In the genomic region with DNA sequence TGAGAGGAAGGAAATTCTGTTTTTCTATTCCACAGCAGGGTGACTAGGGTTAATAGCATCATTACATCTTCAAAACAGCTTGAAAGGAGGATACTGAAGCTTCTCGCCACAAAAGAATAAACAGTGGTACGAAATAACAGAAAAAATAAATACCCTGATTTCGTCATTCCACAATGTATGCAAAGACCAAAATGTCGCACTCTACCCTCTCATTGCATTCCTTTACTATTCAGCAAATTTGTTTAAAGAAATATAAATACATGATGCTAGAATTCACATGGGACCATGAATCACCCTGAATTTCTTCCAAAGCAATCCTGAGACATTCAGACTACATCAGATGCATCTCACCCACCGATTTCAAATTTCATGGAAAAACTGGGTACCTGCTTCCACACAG, we compare ENCODE assay signal across 20 cellular contexts.
A peak's percentile ranks its signal among the peaks of the same experiment; 100 is the strongest.
DNase-seq lines count a peak whose midpoint lies in the region; TF ChIP-seq lines count a peak whose summit lies in the region.
"Had no signal": no experiment of that assay in that cellular context is flagged by ENCODE, and none has a peak within 500 bp of the region (broad histone marks: within the 10 kb centered on the region; RNA-seq: fewer than 3 reads in every experiment).

No MANE protein-coding gene starts in this region.

- POLR2A ChIA-PET in AG04450 (lab: Yijun Ruan, JAX), result interaction anchor here (0.8 kb wide), 1 partner anchor 16 kb away, joined by 3 read pairs; no protein-coding TSS in a partner anchor

- H3K27me3 Mint-ChIP-seq in Calu3 (ENCODE audit: unreplicated experiment), result peaks cover 91% of the 10 kb centered on the region

- H3K9me3 ChIP-seq in AG04450 (ENCODE audit: control insufficient read depth, insufficient read depth, low read length), result peaks cover 19% of the 10 kb centered on the region
- H3K9me3 ChIP-seq: BE2C had no signal

- no peak overlapping the region for H3K4me3 ChIP-seq in AG04450 (ENCODE audit: low read depth, low read length)
- H3K4me3 ChIP-seq in astrocyte of the spinal cord (ENCODE audit: low read depth, low read length), result no peak overlapping the region
- no peak overlapping the region for H3K4me3 ChIP-seq in choroid plexus epithelial cell (ENCODE audit: low read depth, low read length)
- H3K4me3 ChIP-seq: A549, BLaER1 had no signal

- H3K27ac Mint-ChIP-seq in Calu3 (ENCODE audit: unreplicated experiment), result no peak overlapping the region
- H3K27ac Mint-ChIP-seq: CD4-positive, alpha-beta memory T cell; CD4-positive, CD25-positive, alpha-beta regulatory T cell; CD8-positive, alpha-beta memory T cell had no signal

- H3K27ac ChIP-seq in AG04450 (ENCODE audit: low read depth, low read length), result peak overlapping the region; percentile 79
- H3K27ac ChIP-seq: 22Rv1, A549, BLaER1 had no signal

- H3K36me3 Mint-ChIP-seq in Calu3 (ENCODE audit: insufficient read depth, unreplicated experiment), result no peaks in the 10 kb centered on the region
- H3K36me3 Mint-ChIP-seq: CD14-positive monocyte; CD4-positive, alpha-beta memory T cell; CD4-positive, CD25-positive, alpha-beta regulatory T cell; CD8-positive, alpha-beta memory T cell had no signal

- DNase-seq in AG04450 (ENCODE audit: low read depth, low spot score), result peak; percentile 85
- peak; percentile 5 for DNase-seq in astrocyte of the spinal cord (ENCODE audit: low read depth, low spot score)
- DNase-seq in choroid plexus epithelial cell (ENCODE audit: low read depth), result peak; percentile 37
- peak; percentile 68 for DNase-seq in fibroblast of peridontal ligament (ENCODE audit: extremely low read depth)
- DNase-seq in HCEC 1CT, result no peak
- no peak for DNase-seq in mucosa of gallbladder (ENCODE audit: low spot score)
- DNase-seq in Calu3, result no peak
- DNase-seq in HK-2 (ENCODE audit: unreplicated experiment), result no peak
- DNase-seq: BE2C; C1 segment of cervical spinal cord; CD4-positive, alpha-beta memory T cell; CD4-positive, CD25-positive, alpha-beta regulatory T cell; CD8-positive, alpha-beta memory T cell; COR-L47; DMS79 treated with DMSO at 0.1 percent for 48 hours; GF-D8 had no signal

- CTCF ChIA-PET in AG04450 (lab: Charles Lee) (no interaction called here), Calu3 (lab: Charles Lee) (no interaction called here)

- no peak overlapping the region for H3K4me3 Mint-ChIP-seq in Calu3 (ENCODE audit: low read depth, unreplicated experiment)
- H3K4me3 Mint-ChIP-seq: CD4-positive, alpha-beta memory T cell; CD4-positive, CD25-positive, alpha-beta regulatory T cell; CD8-positive, alpha-beta memory T cell had no signal

- no TSS peak for BruUV-seq in Calu3 (replicated peaks; lab: Mats Ljungman, UMichigan)

- H3K27me3 ChIP-seq in AG04450 (ENCODE audit: control insufficient read depth, insufficient read depth, low read length), result peaks cover 3% of the 10 kb centered on the region
- H3K27me3 ChIP-seq: BLaER1 had no signal

- in situ Hi-C loops in astrocyte of the spinal cord (cut with HindIII; ENCODE audit: low sequenced_read_pairs), result no loop called here

- H3K9me3 Mint-ChIP-seq in Calu3 (ENCODE audit: low read depth, unreplicated experiment), result no peaks in the 10 kb centered on the region
- H3K9me3 Mint-ChIP-seq: CD14-positive monocyte; CD8-positive, alpha-beta memory T cell had no signal

- TF ChIP-seq CTCF in AG04450 (IDR thresholded peaks at IDR 0.05; ENCODE audit: low read depth, low read length) (no peak), astrocyte of the spinal cord (IDR thresholded peaks at IDR 0.05; ENCODE audit: low read depth, low read length) (no peak), choroid plexus epithelial cell (conservative IDR thresholded peaks at IDR 0.05; ENCODE audit: low read depth, low read length) (no peak), Calu3 (IDR thresholded peaks at IDR 0.05; ENCODE audit: unreplicated experiment) (no peak)

- intact Hi-C loops in Calu3 (cut with micrococcal nuclease; ENCODE audit: unreplicated experiment), result no loop called here

- no peaks in the 10 kb centered on the region for H3K4me1 Mint-ChIP-seq in Calu3 (ENCODE audit: low read depth, unreplicated experiment)
- H3K4me1 Mint-ChIP-seq: CD4-positive, alpha-beta memory T cell; CD4-positive, CD25-positive, alpha-beta regulatory T cell; CD8-positive, alpha-beta memory T cell had no signal

Comparison
In these comparisons a context has a peak if more than half of its experiments do, and no peak if none do; other contexts are left out.
1. DNase-seq: peak in AG04450 (single experiment), astrocyte of the spinal cord (single experiment), choroid plexus epithelial cell (single experiment) and fibroblast of peridontal ligament (single experiment); none in HCEC 1CT (single experiment), mucosa of gallbladder (single experiment), Calu3 (single experiment) and HK-2 (single experiment).